Comparison of ENCODE assay signal across 1 cellular context in genomic region chr2:112542123-112542973, GRCh38.
TF ChIP-seq lines count a peak whose summit lies in the region.

POLR1B (plus strand) TSS chr2:112542465; CDS start chr2:112542495, 30 bp downstream.

TF ChIP-seq in K562, 482 proteins besides CTCF, POLR2A, EP300 and RAD21 (continued from another document and continues in another):
- TF ChIP-seq ZNF318 (IDR thresholded peaks at IDR 0.05; ENCODE audit: borderline replicate concordance in 1 of 2, low read depth in 1 of 2) (no peak), ZNF12 (CRISPR knock-in tag; IDR thresholded peaks at IDR 0.05) (no peak), NCOA6 (IDR thresholded peaks at IDR 0.05) (no peak), ZBTB2 (IDR thresholded peaks at IDR 0.05) (no peak; the same call in 1 of the 2 replicates), CGGBP1 (CRISPR knock-in tag; IDR thresholded peaks at IDR 0.05) (no peak), MITF (IDR thresholded peaks at IDR 0.05) (peak; percentile 33; the same call in 1 of the 2 replicates), SAFB2 (IDR thresholded peaks at IDR 0.05; ENCODE audit: borderline replicate concordance, low read depth, low read length, severe bottlenecking) (no peak), SAFB (IDR thresholded peaks at IDR 0.05; ENCODE audit: borderline replicate concordance, low read depth, low read length) (peak; percentile 64; the same call in 1 of the 2 replicates), NFATC3 (IDR thresholded peaks at IDR 0.05) (no peak), NFRKB (IDR thresholded peaks at IDR 0.05; ENCODE audit: low read depth) (no peak), ZBTB26 (CRISPR knock-in tag; IDR thresholded peaks at IDR 0.05) (0 out of 2 replicates have a peak, but pooled peaks have one; percentile 68), GABPA (tag; conservative IDR thresholded peaks at IDR 0.05; ENCODE audit: low read depth) (peak; percentile 99), HEY1 (CRISPR knock-in tag; IDR thresholded peaks at IDR 0.05; ENCODE audit: borderline replicate concordance) (no peak), DACH1 (IDR thresholded peaks at IDR 0.05; ENCODE audit: partially characterized antibody) (no peak), MAFF (IDR thresholded peaks at IDR 0.05; ENCODE audit: low read length) (no peak), BRF1 (IDR thresholded peaks at IDR 0.05; ENCODE audit: borderline replicate concordance, extremely low read depth, insufficient read length) (no peak), ZC3H8 (IDR thresholded peaks at IDR 0.05) (no peak), KHSRP (IDR thresholded peaks at IDR 0.05) (no peak), CBFA2T3 (IDR thresholded peaks at IDR 0.05) (peak; percentile 21; the same call in 1 of the 2 replicates), CCNT2 (IDR thresholded peaks at IDR 0.05; ENCODE audit: borderline replicate concordance, extremely low read depth, insufficient read length, low read depth, low read length) (no peak), FOS (IDR thresholded peaks at IDR 0.05; ENCODE audit: extremely low read depth, insufficient read length) (no peak), NR2C1 (IDR thresholded peaks at IDR 0.05) (peak; percentile 87), NR2C1 (tag; IDR thresholded peaks at IDR 0.05) (peak; percentile 93), RUNX1 (IDR thresholded peaks at IDR 0.05; ENCODE audit: low read depth) (no peak), GTF3C2 (IDR thresholded peaks at IDR 0.05; ENCODE audit: borderline replicate concordance, extremely low read depth, insufficient read length) (no peak), ZNF699 (CRISPR knock-in tag; IDR thresholded peaks at IDR 0.05; ENCODE audit: insufficient replicate concordance) (no peak), HMBOX1 (IDR thresholded peaks at IDR 0.05) (no peak), ZNF79 (CRISPR knock-in tag; IDR thresholded peaks at IDR 0.05; ENCODE audit: low read depth) (no peak), NBN (IDR thresholded peaks at IDR 0.05; ENCODE audit: low read depth) (no peak), MYC (IDR thresholded peaks at IDR 0.05; ENCODE audit: low read depth, low read length) (peak; percentile 98), MYC (CRISPR knock-in tag; IDR thresholded peaks at IDR 0.05; ENCODE audit: borderline replicate concordance, low read depth) (peak; percentile 97), SMARCA4 (IDR thresholded peaks at IDR 0.05) (no peak), NKRF (IDR thresholded peaks at IDR 0.05; ENCODE audit: borderline replicate concordance) (peak; percentile 99), HDAC8 (tag; IDR thresholded peaks at IDR 0.05) (no peak), SMC3 (conservative IDR thresholded peaks at IDR 0.05; ENCODE audit: insufficient read depth, low read depth, low read length) (no peak), RBBP5 (IDR thresholded peaks at IDR 0.05; ENCODE audit: borderline replicate concordance, insufficient read depth, low read length, poor library complexity, severe bottlenecking) (peak; percentile 99), SFPQ (IDR thresholded peaks at IDR 0.05; ENCODE audit: low read depth, low read length) (no peak)
